ENCODE assay signal across 1 cellular context in the genomic region with DNA sequence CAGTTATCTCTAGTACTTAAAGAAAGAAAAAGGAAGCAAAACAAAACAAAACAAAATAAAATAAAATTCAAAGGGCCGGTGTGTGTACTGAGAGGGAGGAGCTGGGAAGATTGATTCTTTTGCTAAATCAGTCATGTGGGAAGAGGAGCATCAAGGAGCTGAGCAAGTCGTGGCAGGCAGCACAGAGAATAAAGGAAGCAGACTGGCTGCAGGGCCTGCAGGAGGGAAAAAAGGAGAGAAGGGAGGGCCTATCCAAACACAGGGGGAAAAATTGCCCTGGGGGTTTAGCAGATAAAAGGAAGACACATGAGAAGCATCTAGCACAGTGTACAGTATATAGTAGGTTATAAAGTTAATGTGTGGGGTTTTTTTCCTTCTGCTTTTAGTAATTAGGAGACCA.
TF ChIP-seq lines count a peak whose summit lies in the region.

No MANE protein-coding gene starts in this region.

TF ChIP-seq in GM23338, 12 proteins besides CTCF, POLR2A, EP300 and RAD21 (continued from another document):
- TF ChIP-seq, protein P1, sequence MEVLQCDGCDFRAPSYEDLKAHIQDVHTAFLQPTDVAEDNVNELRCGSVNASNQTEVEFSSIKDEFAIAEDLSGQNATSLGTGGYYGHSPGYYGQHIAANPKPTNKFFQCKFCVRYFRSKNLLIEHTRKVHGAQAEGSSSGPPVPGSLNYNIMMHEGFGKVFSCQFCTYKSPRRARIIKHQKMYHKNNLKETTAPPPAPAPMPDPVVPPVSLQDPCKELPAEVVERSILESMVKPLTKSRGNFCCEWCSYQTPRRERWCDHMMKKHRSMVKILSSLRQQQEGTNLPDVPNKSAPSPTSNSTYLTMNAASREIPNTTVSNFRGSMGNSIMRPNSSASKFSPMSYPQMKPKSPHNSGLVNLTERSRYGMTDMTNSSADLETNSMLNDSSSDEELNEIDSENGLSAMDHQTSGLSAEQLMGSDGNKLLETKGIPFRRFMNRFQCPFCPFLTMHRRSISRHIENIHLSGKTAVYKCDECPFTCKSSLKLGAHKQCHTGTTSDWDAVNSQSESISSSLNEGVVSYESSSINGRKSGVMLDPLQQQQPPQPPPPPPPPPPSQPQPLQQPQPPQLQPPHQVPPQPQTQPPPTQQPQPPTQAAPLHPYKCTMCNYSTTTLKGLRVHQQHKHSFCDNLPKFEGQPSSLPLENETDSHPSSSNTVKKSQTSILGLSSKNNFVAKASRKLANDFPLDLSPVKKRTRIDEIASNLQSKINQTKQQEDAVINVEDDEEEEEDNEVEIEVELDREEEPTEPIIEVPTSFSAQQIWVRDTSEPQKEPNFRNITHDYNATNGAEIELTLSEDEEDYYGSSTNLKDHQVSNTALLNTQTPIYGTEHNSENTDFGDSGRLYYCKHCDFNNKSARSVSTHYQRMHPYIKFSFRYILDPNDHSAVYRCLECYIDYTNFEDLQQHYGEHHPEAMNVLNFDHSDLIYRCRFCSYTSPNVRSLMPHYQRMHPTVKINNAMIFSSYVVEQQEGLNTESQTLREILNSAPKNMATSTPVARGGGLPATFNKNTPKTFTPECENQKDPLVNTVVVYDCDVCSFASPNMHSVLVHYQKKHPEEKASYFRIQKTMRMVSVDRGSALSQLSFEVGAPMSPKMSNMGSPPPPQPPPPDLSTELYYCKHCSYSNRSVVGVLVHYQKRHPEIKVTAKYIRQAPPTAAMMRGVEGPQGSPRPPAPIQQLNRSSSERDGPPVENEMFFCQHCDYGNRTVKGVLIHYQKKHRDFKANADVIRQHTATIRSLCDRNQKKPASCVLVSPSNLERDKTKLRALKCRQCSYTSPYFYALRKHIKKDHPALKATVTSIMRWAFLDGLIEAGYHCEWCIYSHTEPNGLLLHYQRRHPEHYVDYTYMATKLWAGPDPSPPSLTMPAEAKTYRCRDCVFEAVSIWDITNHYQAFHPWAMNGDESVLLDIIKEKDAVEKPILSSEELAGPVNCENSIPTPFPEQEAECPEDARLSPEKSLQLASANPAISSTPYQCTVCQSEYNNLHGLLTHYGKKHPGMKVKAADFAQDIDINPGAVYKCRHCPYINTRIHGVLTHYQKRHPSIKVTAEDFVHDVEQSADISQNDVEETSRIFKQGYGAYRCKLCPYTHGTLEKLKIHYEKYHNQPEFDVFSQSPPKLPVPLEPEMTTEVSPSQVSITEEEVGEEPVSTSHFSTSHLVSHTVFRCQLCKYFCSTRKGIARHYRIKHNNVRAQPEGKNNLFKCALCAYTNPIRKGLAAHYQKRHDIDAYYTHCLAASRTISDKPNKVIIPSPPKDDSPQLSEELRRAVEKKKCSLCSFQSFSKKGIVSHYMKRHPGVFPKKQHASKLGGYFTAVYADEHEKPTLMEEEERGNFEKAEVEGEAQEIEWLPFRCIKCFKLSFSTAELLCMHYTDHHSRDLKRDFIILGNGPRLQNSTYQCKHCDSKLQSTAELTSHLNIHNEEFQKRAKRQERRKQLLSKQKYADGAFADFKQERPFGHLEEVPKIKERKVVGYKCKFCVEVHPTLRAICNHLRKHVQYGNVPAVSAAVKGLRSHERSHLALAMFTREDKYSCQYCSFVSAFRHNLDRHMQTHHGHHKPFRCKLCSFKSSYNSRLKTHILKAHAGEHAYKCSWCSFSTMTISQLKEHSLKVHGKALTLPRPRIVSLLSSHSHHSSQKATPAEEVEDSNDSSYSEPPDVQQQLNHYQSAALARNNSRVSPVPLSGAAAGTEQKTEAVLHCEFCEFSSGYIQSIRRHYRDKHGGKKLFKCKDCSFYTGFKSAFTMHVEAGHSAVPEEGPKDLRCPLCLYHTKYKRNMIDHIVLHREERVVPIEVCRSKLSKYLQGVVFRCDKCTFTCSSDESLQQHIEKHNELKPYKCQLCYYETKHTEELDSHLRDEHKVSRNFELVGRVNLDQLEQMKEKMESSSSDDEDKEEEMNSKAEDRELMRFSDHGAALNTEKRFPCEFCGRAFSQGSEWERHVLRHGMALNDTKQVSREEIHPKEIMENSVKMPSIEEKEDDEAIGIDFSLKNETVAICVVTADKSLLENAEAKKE (CRISPR knock-in tag; IDR thresholded peaks at IDR 0.05) = no peak
- TF ChIP-seq EZH2phosphoT487 (IDR thresholded peaks at IDR 0.05; ENCODE audit: unreplicated experiment) (no peak), EZH2 (IDR thresholded peaks at IDR 0.05; ENCODE audit: low read depth, unreplicated experiment) (no peak), ZNF114 (CRISPR knock-in tag; IDR thresholded peaks at IDR 0.05) (no peak), POLR2AphosphoS5 (IDR thresholded peaks at IDR 0.05; ENCODE audit: low read depth) (no peak), NANOG (IDR thresholded peaks at IDR 0.05; ENCODE audit: borderline replicate concordance) (no peak)
- TF ChIP-seq, protein P2, sequence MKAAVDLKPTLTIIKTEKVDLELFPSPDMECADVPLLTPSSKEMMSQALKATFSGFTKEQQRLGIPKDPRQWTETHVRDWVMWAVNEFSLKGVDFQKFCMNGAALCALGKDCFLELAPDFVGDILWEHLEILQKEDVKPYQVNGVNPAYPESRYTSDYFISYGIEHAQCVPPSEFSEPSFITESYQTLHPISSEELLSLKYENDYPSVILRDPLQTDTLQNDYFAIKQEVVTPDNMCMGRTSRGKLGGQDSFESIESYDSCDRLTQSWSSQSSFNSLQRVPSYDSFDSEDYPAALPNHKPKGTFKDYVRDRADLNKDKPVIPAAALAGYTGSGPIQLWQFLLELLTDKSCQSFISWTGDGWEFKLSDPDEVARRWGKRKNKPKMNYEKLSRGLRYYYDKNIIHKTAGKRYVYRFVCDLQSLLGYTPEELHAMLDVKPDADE (IDR thresholded peaks at IDR 0.05) = no peak
TF ChIP-seq in GM23338: peak in this region for 0.
